20 cellular contexts compared by ENCODE assay signal in the genomic region with DNA sequence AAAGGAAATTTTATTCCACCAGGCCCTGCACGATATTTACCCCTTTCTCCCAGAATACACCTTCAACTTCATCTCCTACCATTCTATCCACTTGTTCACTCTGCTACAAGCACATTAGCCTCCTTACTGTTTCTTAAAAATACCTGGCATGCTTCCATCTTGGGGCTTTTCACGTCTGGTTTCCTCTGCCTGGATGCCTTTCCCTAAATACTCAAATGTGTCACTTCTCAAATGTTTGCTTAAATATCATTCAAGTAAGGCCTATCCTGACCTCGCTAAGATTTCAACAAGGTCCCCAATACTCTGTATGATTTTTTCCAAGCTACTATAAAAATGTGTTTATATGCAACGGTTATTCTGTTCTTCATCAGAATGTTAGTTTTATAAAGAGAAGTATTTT.
"Had no signal": no experiment of that assay in that cellular context is flagged by ENCODE, and none has a peak within 500 bp of the region (broad histone marks: within the 10 kb centered on the region; RNA-seq: fewer than 3 reads in every experiment).

No MANE protein-coding gene starts in this region.

- H3K36me3 ChIP-seq: brain microvascular endothelial cell, thyroid gland had no signal

- DNase-seq: activated CD4-positive, alpha-beta T cell treated with anti-CD3 and anti-CD28 coated beads for 48 hours; activated CD4-positive, CD25-positive, alpha-beta regulatory T cell; activated CD8-positive, alpha-beta T cell treated with anti-CD3 and anti-CD28 coated beads for 36 hours; activated naive CD4-positive, alpha-beta T cell treated with Interleukin-2 at 50 U/mL for 16 hours; activated T-cell treated with anti-CD3 and anti-CD28 coated beads, Interleukin-2, amount 50 U/mL, for 24 hours; anterior cingulate cortex; brain microvascular endothelial cell; foreskin melanocyte; glutamatergic neuron; kidney; left ventricle myocardium superior; mesendoderm; stimulated activated CD4-positive, alpha-beta T cell treated with anti-CD3 and anti-CD28 coated beads, Interleukin-12 subunit alpha, Interleukin-12 subunit beta, amount 100 ng/mL, for 4 hours; stimulated activated CD4-positive, alpha-beta T cell treated with anti-CD3 and anti-CD28 coated beads, Interleukin-1b, Interleukin-23, amount 100 ng/mL, for 48 hours; stimulated activated CD8-positive, alpha-beta memory T cell treated with anti-CD3 and anti-CD28 coated beads, Interleukin-4, amount 100 ng/mL, for 48 hours; stimulated activated naive CD4-positive, alpha-beta T cell; T-helper 9 cell; thyroid gland had no signal

- H3K9me3 ChIP-seq: thyroid gland had no signal

- H3K27ac ChIP-seq: brain microvascular endothelial cell, coronary artery, thyroid gland had no signal

- ATAC-seq: activated CD8-positive, alpha-beta T cell treated with anti-CD3 and anti-CD28 coated beads for 36 hours; left ventricle myocardium superior; natural killer cell treated with Interleukin-12 subunit alpha and Interleukin-12 subunit beta and Interleukin-15 and Interleukin-18, amount 100 ng/mL, for 72 hours had no signal

- H3K27me3 ChIP-seq: brain microvascular endothelial cell, thyroid gland had no signal

- H3K4me3 ChIP-seq: coronary artery, thyroid gland had no signal

- H3K4me1 ChIP-seq: thyroid gland had no signal
